Comparison of ENCODE assay signal across 8 cellular contexts in the genomic region with DNA sequence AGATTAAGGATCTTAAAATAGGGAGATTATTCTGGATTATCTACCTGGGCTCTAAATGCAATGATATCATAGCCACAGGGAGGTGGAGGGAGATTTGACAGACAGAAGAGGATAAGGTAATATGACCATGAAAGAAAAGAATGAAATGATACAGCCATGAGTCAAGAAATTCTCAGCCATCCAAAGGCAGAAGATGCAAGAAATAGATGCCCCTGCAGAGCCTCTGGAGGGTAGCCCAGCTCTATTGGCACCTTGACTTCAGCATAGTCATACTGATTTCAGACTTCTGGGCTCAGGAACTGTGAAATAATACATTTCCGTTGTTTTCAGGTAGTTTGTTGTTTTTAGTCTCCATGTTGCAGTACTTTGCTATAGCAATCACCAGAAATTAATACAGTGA. TPM values are rescaled to one million over a fixed set of nuclear protein-coding genes. Genes with fewer than 3 reads are reported as not detected.
"Had no signal": no experiment of that assay in that cellular context is flagged by ENCODE, and none has a peak within 500 bp of the region (broad histone marks: within the 10 kb centered on the region; RNA-seq: fewer than 3 reads in every experiment).

No MANE protein-coding gene starts in this region.

- H3K4me3 Mint-ChIP-seq: GM23338, H9, IgD-negative memory B cell had no signal

- H3K4me1 Mint-ChIP-seq: GM23338, H9 had no signal

- DNase-seq: H9, HCEC 1CT, KBM-7 had no signal

- H3K27ac Mint-ChIP-seq: GM23338, H9, IgD-negative memory B cell had no signal

- H3K9me3 Mint-ChIP-seq: GM23338, H9 had no signal

- ATAC-seq: GM23338, HepG2 had no signal

- H3K4me3 ChIP-seq: GM23338 had no signal

- H3K27ac ChIP-seq: HL-60 had no signal

RNA-seq across cellular contexts. Expression of a gene that starts 31.9 kb away (rescaled TPM):
- total RNA-seq: HepG2, HT1080 had no signal
